Comparison of ENCODE assay signal across 9 cellular contexts in genomic region chr15:61818801-61819200, GRCh38.
"Had no signal": no experiment of that assay in that cellular context is flagged by ENCODE, and none has a peak within 500 bp of the region (broad histone marks: within the 10 kb centered on the region; RNA-seq: fewer than 3 reads in every experiment).

No MANE protein-coding gene starts in this region.

- H3K36me3 ChIP-seq: HAP-1 had no signal

- H3K36me3 Mint-ChIP-seq: IgD-negative memory B cell had no signal

- H3K4me3 Mint-ChIP-seq: HFFc6, IgD-negative memory B cell had no signal

- H3K4me1 ChIP-seq: HAP-1 had no signal

- H3K27ac Mint-ChIP-seq: HFFc6, IgD-negative memory B cell had no signal

- DNase-seq: GM23248, GOT3, H7, HFFc6, KBM-7 had no signal

- H3K4me3 ChIP-seq: GM23248, HAP-1 had no signal

- ATAC-seq: HepG2 had no signal

- H3K27ac ChIP-seq: GM23248, HL-60 had no signal

- H3K9me3 Mint-ChIP-seq: HFFc6 had no signal

- H3K9me3 ChIP-seq: HAP-1 had no signal

- H3K4me1 Mint-ChIP-seq: IgD-negative memory B cell had no signal
